In the genomic region with DNA sequence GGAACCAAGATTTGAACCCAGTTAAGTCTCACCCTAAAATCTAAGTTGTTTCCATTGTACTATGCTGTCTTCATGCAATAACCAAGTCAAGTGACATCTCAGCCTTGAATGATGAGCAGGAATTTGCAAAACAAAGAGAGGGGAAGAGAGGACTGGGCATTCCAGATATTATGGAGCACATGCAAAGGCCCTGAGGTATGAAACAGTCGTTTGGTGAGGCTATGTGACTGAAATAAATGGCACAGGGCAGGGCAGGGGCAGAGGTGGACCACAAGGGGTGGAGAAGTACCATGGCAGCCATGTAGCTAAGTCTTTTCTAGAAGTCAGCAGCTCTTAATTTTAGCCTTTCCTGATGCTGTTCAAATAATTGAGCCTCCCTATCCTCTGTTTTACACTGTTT, we compare ENCODE assay signal across 1 cellular context.
A peak's percentile ranks its signal among the peaks of the same experiment; 100 is the strongest.
TF ChIP-seq lines count a peak whose summit lies in the region.

No MANE protein-coding gene starts in this region.

TF ChIP-seq in K562, 482 proteins besides CTCF, POLR2A, EP300 and RAD21 (continued from another document):
- TF ChIP-seq, protein P1, sequence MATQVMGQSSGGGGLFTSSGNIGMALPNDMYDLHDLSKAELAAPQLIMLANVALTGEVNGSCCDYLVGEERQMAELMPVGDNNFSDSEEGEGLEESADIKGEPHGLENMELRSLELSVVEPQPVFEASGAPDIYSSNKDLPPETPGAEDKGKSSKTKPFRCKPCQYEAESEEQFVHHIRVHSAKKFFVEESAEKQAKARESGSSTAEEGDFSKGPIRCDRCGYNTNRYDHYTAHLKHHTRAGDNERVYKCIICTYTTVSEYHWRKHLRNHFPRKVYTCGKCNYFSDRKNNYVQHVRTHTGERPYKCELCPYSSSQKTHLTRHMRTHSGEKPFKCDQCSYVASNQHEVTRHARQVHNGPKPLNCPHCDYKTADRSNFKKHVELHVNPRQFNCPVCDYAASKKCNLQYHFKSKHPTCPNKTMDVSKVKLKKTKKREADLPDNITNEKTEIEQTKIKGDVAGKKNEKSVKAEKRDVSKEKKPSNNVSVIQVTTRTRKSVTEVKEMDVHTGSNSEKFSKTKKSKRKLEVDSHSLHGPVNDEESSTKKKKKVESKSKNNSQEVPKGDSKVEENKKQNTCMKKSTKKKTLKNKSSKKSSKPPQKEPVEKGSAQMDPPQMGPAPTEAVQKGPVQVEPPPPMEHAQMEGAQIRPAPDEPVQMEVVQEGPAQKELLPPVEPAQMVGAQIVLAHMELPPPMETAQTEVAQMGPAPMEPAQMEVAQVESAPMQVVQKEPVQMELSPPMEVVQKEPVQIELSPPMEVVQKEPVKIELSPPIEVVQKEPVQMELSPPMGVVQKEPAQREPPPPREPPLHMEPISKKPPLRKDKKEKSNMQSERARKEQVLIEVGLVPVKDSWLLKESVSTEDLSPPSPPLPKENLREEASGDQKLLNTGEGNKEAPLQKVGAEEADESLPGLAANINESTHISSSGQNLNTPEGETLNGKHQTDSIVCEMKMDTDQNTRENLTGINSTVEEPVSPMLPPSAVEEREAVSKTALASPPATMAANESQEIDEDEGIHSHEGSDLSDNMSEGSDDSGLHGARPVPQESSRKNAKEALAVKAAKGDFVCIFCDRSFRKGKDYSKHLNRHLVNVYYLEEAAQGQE (CRISPR knock-in tag; IDR thresholded peaks at IDR 0.05; ENCODE audit: low read depth): no peak
- TF ChIP-seq ELF4 (CRISPR knock-in tag; IDR thresholded peaks at IDR 0.05) (no peak), MAFK (IDR thresholded peaks at IDR 0.05; ENCODE audit: low read length) (no peak), ARHGAP35 (IDR thresholded peaks at IDR 0.05; ENCODE audit: partially characterized antibody) (no peak), ZNF165 (CRISPR knock-in tag; IDR thresholded peaks at IDR 0.05; ENCODE audit: borderline replicate concordance) (no peak), EP400 (IDR thresholded peaks at IDR 0.05) (no peak), PURB (CRISPR knock-in tag; IDR thresholded peaks at IDR 0.05; ENCODE audit: low read depth) (no peak), ZNF24 (IDR thresholded peaks at IDR 0.05) (no peak), ARID2 (IDR thresholded peaks at IDR 0.05) (no peak), RBM25 (IDR thresholded peaks at IDR 0.05; ENCODE audit: low read depth, low read length, severe bottlenecking) (peak; percentile 91), ELF1 (tag; IDR thresholded peaks at IDR 0.05) (no peak), MEIS2 (IDR thresholded peaks at IDR 0.05; ENCODE audit: partially characterized antibody) (no peak), RNF219 (CRISPR knock-in tag; IDR thresholded peaks at IDR 0.05) (no peak), SMARCC2 (IDR thresholded peaks at IDR 0.05; ENCODE audit: low read depth) (no peak), THRAP3 (IDR thresholded peaks at IDR 0.05; ENCODE audit: borderline replicate concordance) (no peak), TRIM25 (IDR thresholded peaks at IDR 0.05; ENCODE audit: borderline replicate concordance) (no peak), SMARCA5 (IDR thresholded peaks at IDR 0.05) (0 out of 2 replicates have a peak, but pooled peaks have one; percentile 23)
- TF ChIP-seq, protein P2, sequence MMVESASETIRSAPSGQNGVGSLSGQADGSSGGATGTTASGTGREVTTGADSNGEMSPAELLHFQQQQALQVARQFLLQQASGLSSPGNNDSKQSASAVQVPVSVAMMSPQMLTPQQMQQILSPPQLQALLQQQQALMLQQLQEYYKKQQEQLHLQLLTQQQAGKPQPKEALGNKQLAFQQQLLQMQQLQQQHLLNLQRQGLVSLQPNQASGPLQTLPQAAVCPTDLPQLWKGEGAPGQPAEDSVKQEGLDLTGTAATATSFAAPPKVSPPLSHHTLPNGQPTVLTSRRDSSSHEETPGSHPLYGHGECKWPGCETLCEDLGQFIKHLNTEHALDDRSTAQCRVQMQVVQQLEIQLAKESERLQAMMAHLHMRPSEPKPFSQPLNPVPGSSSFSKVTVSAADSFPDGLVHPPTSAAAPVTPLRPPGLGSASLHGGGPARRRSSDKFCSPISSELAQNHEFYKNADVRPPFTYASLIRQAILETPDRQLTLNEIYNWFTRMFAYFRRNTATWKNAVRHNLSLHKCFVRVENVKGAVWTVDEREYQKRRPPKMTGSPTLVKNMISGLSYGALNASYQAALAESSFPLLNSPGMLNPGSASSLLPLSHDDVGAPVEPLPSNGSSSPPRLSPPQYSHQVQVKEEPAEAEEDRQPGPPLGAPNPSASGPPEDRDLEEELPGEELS (CRISPR knock-in tag; IDR thresholded peaks at IDR 0.05; ENCODE audit: borderline replicate concordance): no peak
- TF ChIP-seq, protein P3, sequence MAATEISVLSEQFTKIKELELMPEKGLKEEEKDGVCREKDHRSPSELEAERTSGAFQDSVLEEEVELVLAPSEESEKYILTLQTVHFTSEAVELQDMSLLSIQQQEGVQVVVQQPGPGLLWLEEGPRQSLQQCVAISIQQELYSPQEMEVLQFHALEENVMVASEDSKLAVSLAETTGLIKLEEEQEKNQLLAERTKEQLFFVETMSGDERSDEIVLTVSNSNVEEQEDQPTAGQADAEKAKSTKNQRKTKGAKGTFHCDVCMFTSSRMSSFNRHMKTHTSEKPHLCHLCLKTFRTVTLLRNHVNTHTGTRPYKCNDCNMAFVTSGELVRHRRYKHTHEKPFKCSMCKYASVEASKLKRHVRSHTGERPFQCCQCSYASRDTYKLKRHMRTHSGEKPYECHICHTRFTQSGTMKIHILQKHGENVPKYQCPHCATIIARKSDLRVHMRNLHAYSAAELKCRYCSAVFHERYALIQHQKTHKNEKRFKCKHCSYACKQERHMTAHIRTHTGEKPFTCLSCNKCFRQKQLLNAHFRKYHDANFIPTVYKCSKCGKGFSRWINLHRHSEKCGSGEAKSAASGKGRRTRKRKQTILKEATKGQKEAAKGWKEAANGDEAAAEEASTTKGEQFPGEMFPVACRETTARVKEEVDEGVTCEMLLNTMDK (IDR thresholded peaks at IDR 0.05; ENCODE audit: borderline replicate concordance, insufficient read depth, low read depth, low read length, poor library complexity, severe bottlenecking): no peak
- TF ChIP-seq, protein P4, sequence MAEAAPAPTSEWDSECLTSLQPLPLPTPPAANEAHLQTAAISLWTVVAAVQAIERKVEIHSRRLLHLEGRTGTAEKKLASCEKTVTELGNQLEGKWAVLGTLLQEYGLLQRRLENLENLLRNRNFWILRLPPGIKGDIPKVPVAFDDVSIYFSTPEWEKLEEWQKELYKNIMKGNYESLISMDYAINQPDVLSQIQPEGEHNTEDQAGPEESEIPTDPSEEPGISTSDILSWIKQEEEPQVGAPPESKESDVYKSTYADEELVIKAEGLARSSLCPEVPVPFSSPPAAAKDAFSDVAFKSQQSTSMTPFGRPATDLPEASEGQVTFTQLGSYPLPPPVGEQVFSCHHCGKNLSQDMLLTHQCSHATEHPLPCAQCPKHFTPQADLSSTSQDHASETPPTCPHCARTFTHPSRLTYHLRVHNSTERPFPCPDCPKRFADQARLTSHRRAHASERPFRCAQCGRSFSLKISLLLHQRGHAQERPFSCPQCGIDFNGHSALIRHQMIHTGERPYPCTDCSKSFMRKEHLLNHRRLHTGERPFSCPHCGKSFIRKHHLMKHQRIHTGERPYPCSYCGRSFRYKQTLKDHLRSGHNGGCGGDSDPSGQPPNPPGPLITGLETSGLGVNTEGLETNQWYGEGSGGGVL (CRISPR knock-in tag; IDR thresholded peaks at IDR 0.05): no peak
TF ChIP-seq in K562: peak in this region for 3.
